In the genomic region with DNA sequence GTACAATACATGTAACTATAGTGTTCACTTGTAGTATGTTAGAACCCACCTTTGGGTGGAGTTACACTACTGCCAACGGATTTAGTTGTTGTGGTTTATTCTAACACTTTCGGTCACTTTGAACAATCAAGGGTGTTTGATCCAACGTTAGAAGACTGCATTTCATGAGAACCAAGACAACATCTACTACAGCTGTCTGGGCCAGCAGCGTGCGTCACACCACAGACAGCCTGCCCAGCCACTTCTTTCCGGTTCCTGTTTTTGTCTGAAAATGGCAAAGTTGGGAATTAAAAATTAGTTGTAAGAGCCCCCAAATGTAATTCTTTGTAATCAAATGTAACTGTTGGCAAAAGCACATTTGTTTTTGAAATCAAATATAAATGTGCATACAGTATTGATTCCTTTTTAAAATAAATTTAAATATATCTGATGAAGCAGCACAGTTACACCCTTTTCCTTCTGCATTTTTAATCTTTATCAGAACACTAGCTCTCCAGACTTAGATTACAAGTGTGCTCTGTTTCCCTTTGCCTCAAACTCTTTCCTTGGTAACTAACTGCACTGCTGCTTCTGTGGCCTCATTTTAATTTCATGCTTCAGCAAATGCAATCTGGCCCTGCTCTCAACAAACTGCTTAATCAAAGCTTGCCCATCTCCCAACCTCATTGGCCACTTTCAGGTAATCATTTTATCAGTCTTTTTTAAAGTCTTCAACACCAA, we compare ENCODE assay signal across 8 cellular contexts.
DNase-seq lines count a peak whose midpoint lies in the region; ATAC-seq, FAIRE-seq and TF ChIP-seq lines count a peak whose summit lies in the region.

No MANE protein-coding gene starts in this region.

- H3K27ac Mint-ChIP-seq in activated CD4-positive, alpha-beta T cell treated with anti-CD3 and anti-CD28 coated beads, Interleukin-2, amount 10 ng/mL, durations not matched to agents 24 days and 14 days = peak overlapping the region; percentile 91

- H3K27me3 Mint-ChIP-seq in activated CD4-positive, alpha-beta T cell treated with anti-CD3 and anti-CD28 coated beads, Interleukin-2, amount 10 ng/mL, durations not matched to agents 24 days and 14 days = no peaks in the 10 kb centered on the region

- peak overlapping the region; percentile 58 for H3K4me3 Mint-ChIP-seq in activated CD4-positive, alpha-beta T cell treated with anti-CD3 and anti-CD28 coated beads, Interleukin-2, amount 10 ng/mL, durations not matched to agents 24 days and 14 days

- H3K9me3 Mint-ChIP-seq in activated CD4-positive, alpha-beta T cell treated with anti-CD3 and anti-CD28 coated beads, Interleukin-2, amount 10 ng/mL, durations not matched to agents 24 days and 14 days = peaks cover 26% of the 10 kb centered on the region

- H3K27ac ChIP-seq in osteoblast (ENCODE audit: low read depth, low read length) = no peak overlapping the region

- H3K27me3 ChIP-seq in osteoblast (ENCODE audit: insufficient read depth, low read length) = no peaks in the 10 kb centered on the region

- ATAC-seq in GM19372 (IDR thresholded peaks at IDR 0.05; ENCODE audit: low read depth, unreplicated experiment) (peak; percentile 99), HG03378 (IDR thresholded peaks at IDR 0.05; ENCODE audit: unreplicated experiment) (peak; percentile 95)

- intact Hi-C loops in activated CD4-positive, alpha-beta T cell treated with anti-CD3 and anti-CD28 coated beads, Interleukin-2, amount 10 ng/mL, durations not matched to agents 24 days and 14 days (cut with micrococcal nuclease) = loop anchor here (1.0 to 2.0 kb wide), 3 partner anchors 9 to 31 kb away; no protein-coding TSS in a partner anchor

- peaks cover 24% of the 10 kb centered on the region for H3K36me3 Mint-ChIP-seq in activated CD4-positive, alpha-beta T cell treated with anti-CD3 and anti-CD28 coated beads, Interleukin-2, amount 10 ng/mL, durations not matched to agents 24 days and 14 days (ENCODE audit: low read depth)

- no peaks in the 10 kb centered on the region for H3K4me1 ChIP-seq in osteoblast (ENCODE audit: insufficient read depth, low read length)

- no peak for FAIRE-seq in frontal cortex (lab: Jason Lieb, UNC)

- no peaks in the 10 kb centered on the region for H3K36me3 ChIP-seq in osteoblast (ENCODE audit: insufficient read depth, low read length)

- no peaks in the 10 kb centered on the region for H3K9me3 ChIP-seq in osteoblast (ENCODE audit: low read depth, low read length)

- TF ChIP-seq CTCF in fibroblast of pulmonary artery (IDR thresholded peaks at IDR 0.05; ENCODE audit: low read length, missing control alignments) (no peak), osteoblast (IDR thresholded peaks at IDR 0.05; ENCODE audit: extremely low read depth, low read depth, low read length) (no peak)

- peaks cover 53% of the 10 kb centered on the region for H3K4me1 Mint-ChIP-seq in activated CD4-positive, alpha-beta T cell treated with anti-CD3 and anti-CD28 coated beads, Interleukin-2, amount 10 ng/mL, durations not matched to agents 24 days and 14 days

- H3K4me2 ChIP-seq in osteoblast (ENCODE audit: insufficient read depth, low read length) = no peak overlapping the region

- H3K79me2 ChIP-seq in osteoblast (ENCODE audit: insufficient read depth, low read length) = no peaks in the 10 kb centered on the region

- peak; percentile 90 for DNase-seq in activated CD4-positive, alpha-beta T cell treated with anti-CD3 and anti-CD28 coated beads, Interleukin-2, amount 10 ng/mL, durations not matched to agents 24 days and 14 days
- DNase-seq in fibroblast of pulmonary artery (ENCODE audit: low read depth) = peak; percentile 26
- peak; percentile 66 for DNase-seq in stimulated activated CD4-positive, alpha-beta T cell treated with anti-CD3 and anti-CD28 coated beads, Interleukin-15, amount 100 ng/mL, for 24 hours
- no peak for DNase-seq in osteoblast (ENCODE audit: insufficient read length, low spot score, missing footprints)
- no peak for DNase-seq in frontal cortex (ENCODE audit: low spot score in 2 of 2)
- DNase-seq in cerebellum (ENCODE audit: low spot score) = no peak

- H2AFZ ChIP-seq in osteoblast (ENCODE audit: low read length) = no peak overlapping the region

- no peaks in the 10 kb centered on the region for H4K20me1 ChIP-seq in osteoblast (ENCODE audit: insufficient read depth, low read length)

- H3K4me3 ChIP-seq in fibroblast of pulmonary artery (replicated peaks; ENCODE audit: low read depth, low read length) (no peak overlapping the region), osteoblast (ENCODE audit: insufficient read depth, low read length) (no peak overlapping the region)

Comparison
In these comparisons a context has a peak if more than half of its experiments do, and no peak if none do; other contexts are left out.
1. DNase-seq: peak in activated CD4-positive, alpha-beta T cell treated with anti-CD3 and anti-CD28 coated beads, Interleukin-2, amount 10 ng/mL, durations not matched to agents 24 days and 14 days (single experiment), fibroblast of pulmonary artery (single experiment) and stimulated activated CD4-positive, alpha-beta T cell treated with anti-CD3 and anti-CD28 coated beads, Interleukin-15, amount 100 ng/mL, for 24 hours (single experiment); none in osteoblast (single experiment), frontal cortex (0 of 2) and cerebellum (single experiment).